In the genomic region with DNA sequence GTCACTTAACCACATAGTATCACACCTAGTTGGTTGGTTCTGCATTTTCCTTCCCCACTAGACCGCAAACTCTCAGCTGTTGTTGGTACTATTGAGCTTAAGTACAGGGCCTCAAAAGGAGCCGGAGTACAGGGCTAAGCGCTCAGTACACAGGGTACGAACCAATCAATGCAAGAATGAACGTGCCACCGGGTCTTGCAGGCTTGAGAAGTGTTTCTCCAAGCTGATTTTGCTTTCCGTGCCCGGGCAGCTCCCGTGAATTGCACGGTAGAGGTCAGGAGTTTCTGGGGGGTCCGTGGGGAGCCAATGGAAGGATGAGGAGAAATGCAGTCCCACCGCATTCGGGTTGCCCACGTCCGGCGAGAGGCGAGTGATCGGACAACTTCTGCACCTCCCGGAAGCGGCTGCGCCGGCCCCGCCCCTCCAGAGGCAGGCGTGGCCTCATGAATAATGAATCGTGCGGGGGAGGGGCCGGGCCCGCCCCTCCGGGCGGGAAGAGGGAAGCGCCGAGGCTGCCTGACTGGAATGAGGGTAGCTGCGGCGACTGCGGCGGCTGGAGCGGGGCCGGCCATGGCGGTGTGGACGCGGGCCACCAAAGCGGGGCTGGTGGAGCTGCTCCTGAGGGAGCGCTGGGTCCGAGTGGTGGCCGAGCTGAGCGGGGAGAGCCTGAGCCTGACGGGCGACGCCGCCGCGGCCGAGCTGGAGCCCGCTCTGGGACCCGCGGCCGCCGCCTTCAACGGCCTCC, we compare ENCODE assay signal across 8 cellular contexts. TPM values are rescaled to one million over a fixed set of nuclear protein-coding genes. Genes with fewer than 3 reads are reported as not detected.
DNase-seq lines count a peak whose midpoint lies in the region; ATAC-seq, FAIRE-seq and TF ChIP-seq lines count a peak whose summit lies in the region.

A gene (plus strand): TSS at position 523 of the 745 bp plus-strand sequence. CDS start 3 bp downstream, at position 526.

- peak within 1 kb of the TSS; percentile 98 for H3K27ac Mint-ChIP-seq in activated T-helper 17 cell treated with anti-CD3 and anti-CD28 coated beads, Interleukin-2, amount 50 U/mL, for 72 hours
- H3K27ac Mint-ChIP-seq in naive thymus-derived CD4-positive, alpha-beta T cell: peak within 1 kb of the TSS; percentile 89 to 99 (median 96)

- intact Hi-C loops in naive thymus-derived CD4-positive, alpha-beta T cell (cut with micrococcal nuclease): loop anchor here (1.0 to 5.0 kb wide), 10 partner anchors 21 to 648 kb away; a partner anchor contains a TSS

- peak within 1 kb of the TSS; percentile 64 for H3K27ac ChIP-seq in fibroblast of lung (ENCODE audit: insufficient read depth, low read length)
- H3K27ac ChIP-seq in naive thymus-derived CD4-positive, alpha-beta T cell (ENCODE audit: low read depth, low read length): peak within 1 kb of the TSS; percentile 77

- TF ChIP-seq RAD21 in Ishikawa (IDR thresholded peaks at IDR 0.05; ENCODE audit: low read depth): no peak

- peaks cover 42% of the 10 kb centered on the region for H3K79me2 ChIP-seq in fibroblast of lung (ENCODE audit: control insufficient read depth, insufficient read depth, low read length)

- no peak for TF ChIP-seq CTCF in fibroblast of lung (conservative IDR thresholded peaks at IDR 0.05 in 1 of 2, IDR thresholded peaks at IDR 0.05 in 1 of 2; ENCODE audit: low read depth in 1 of 2, low read length in 2 of 2)

- no peak for FAIRE-seq in RCC 7860 (lab: Jason Lieb, UNC)

- H3K4me3 ChIP-seq in fibroblast of lung (replicated peaks in 1 of 4; ENCODE audit: control extremely low read depth in 1 of 4, insufficient read depth in 1 of 4, low read depth in 3 of 4, low read length in 4 of 4): peak within 1 kb of the TSS; percentile 76 to 91 (median 80)
- H3K4me3 ChIP-seq in naive thymus-derived CD4-positive, alpha-beta T cell (ENCODE audit: low read length): peak within 1 kb of the TSS; percentile 83

- TF ChIP-seq EP300 in Ishikawa (IDR thresholded peaks at IDR 0.05; ENCODE audit: borderline replicate concordance): peak; percentile 20; the same call in 1 of the 2 replicates

- H3K36me3 ChIP-seq in fibroblast of lung (ENCODE audit: control insufficient read depth, insufficient read depth, low read length): no peaks in the 10 kb centered on the region
- H3K36me3 ChIP-seq in naive thymus-derived CD4-positive, alpha-beta T cell (ENCODE audit: control insufficient read depth in 2 of 3, insufficient read depth in 3 of 3, low read length in 3 of 3): peaks cover 0 to 4% (median 0%) of the 10 kb centered on the region in 3 experiments

- peaks cover 31% of the 10 kb centered on the region for H3K4me1 Mint-ChIP-seq in activated T-helper 17 cell treated with anti-CD3 and anti-CD28 coated beads, Interleukin-2, amount 50 U/mL, for 72 hours
- H3K4me1 Mint-ChIP-seq in naive thymus-derived CD4-positive, alpha-beta T cell: peaks cover 23 to 46% (median 39%) of the 10 kb centered on the region in 7 donors

- peaks cover 4% of the 10 kb centered on the region for H3K36me3 Mint-ChIP-seq in activated T-helper 17 cell treated with anti-CD3 and anti-CD28 coated beads, Interleukin-2, amount 50 U/mL, for 72 hours (ENCODE audit: low read depth)
- peaks cover 0 to 12% (median 4%) of the 10 kb centered on the region in 5 donors for H3K36me3 Mint-ChIP-seq in naive thymus-derived CD4-positive, alpha-beta T cell

- DNase-seq in DMS53 treated with DMSO at 0.1 percent for 48 hours (lab: John Stamatoyannopoulos, UW; ENCODE audit: unreplicated experiment) (peak; percentile 63), RCC 7860 (ENCODE audit: low spot score) (peak; percentile 73), fibroblast of lung (ENCODE audit: low read depth in 2 of 2) (peak; percentile 84 to 85)
- DNase-seq in naive thymus-derived CD4-positive, alpha-beta T cell: peak; percentile 68 to 89 (median 78)
- DNase-seq in stimulated activated naive CD4-positive, alpha-beta T cell (lab: John Stamatoyannopoulos, UW): peak; percentile 60 to 85 (median 76)

- peak; percentile 83 for ATAC-seq in GM21529 (IDR thresholded peaks at IDR 0.05; ENCODE audit: unreplicated experiment)
- peak; percentile 84 for ATAC-seq in activated T-helper 17 cell treated with anti-CD3 and anti-CD28 coated beads, Interleukin-2, amount 50 U/mL, for 72 hours (replicated peaks)
- ATAC-seq in naive thymus-derived CD4-positive, alpha-beta T cell: peak; percentile 90

- H3K9me3 Mint-ChIP-seq in activated T-helper 17 cell treated with anti-CD3 and anti-CD28 coated beads, Interleukin-2, amount 50 U/mL, for 72 hours: no peaks in the 10 kb centered on the region
- peaks cover 0 to 1% (median 0%) of the 10 kb centered on the region in 11 donors for H3K9me3 Mint-ChIP-seq in naive thymus-derived CD4-positive, alpha-beta T cell

- peak within 1 kb of the TSS; percentile 78 for H3K9ac ChIP-seq in fibroblast of lung (ENCODE audit: insufficient read depth, low read length)

- H3K4me2 ChIP-seq in fibroblast of lung (ENCODE audit: extremely low read depth, insufficient read depth, low read length): peak within 1 kb of the TSS; percentile 86

- H2AFZ ChIP-seq in fibroblast of lung (ENCODE audit: low read length): peak within 1 kb of the TSS; percentile 65

- CTCF ChIA-PET in naive thymus-derived CD4-positive, alpha-beta T cell (lab: Charles Lee): interaction anchor here (1.0 kb wide), 1 partner anchor 62 kb away, joined by 4 read pairs; no protein-coding TSS in a partner anchor

- no peaks in the 10 kb centered on the region for H4K20me1 ChIP-seq in fibroblast of lung (ENCODE audit: control insufficient read depth, extremely low read depth, insufficient read depth, low read length)

- H3K27me3 ChIP-seq in fibroblast of lung (ENCODE audit: control insufficient read depth, insufficient read depth, low read length): no peaks in the 10 kb centered on the region
- H3K27me3 ChIP-seq in naive thymus-derived CD4-positive, alpha-beta T cell (ENCODE audit: control insufficient read depth in 2 of 2, insufficient read depth in 2 of 2, low read length in 2 of 2): no peaks in the 10 kb centered on the region

- peaks cover 14% of the 10 kb centered on the region for H3K4me1 ChIP-seq in fibroblast of lung (ENCODE audit: control insufficient read depth, extremely low read depth, insufficient read depth, low read length)
- H3K4me1 ChIP-seq in naive thymus-derived CD4-positive, alpha-beta T cell (ENCODE audit: control insufficient read depth in 2 of 2, insufficient read depth in 2 of 2, low read length in 2 of 2): peaks cover 13 to 32% of the 10 kb centered on the region in 2 donors

- H3K9me3 ChIP-seq in fibroblast of lung (ENCODE audit: control insufficient read depth, insufficient read depth, low read depth, low read length): no peaks in the 10 kb centered on the region
- H3K9me3 ChIP-seq in naive thymus-derived CD4-positive, alpha-beta T cell (ENCODE audit: control insufficient read depth in 2 of 3, low read length in 3 of 3): no peaks in the 10 kb centered on the region

- H3K4me3 Mint-ChIP-seq in activated T-helper 17 cell treated with anti-CD3 and anti-CD28 coated beads, Interleukin-2, amount 50 U/mL, for 72 hours: peak within 1 kb of the TSS; percentile 98
- H3K4me3 Mint-ChIP-seq in naive thymus-derived CD4-positive, alpha-beta T cell: peak within 1 kb of the TSS; percentile 88 to 100 (median 99)

- H3K27me3 Mint-ChIP-seq in activated T-helper 17 cell treated with anti-CD3 and anti-CD28 coated beads, Interleukin-2, amount 50 U/mL, for 72 hours: no peaks in the 10 kb centered on the region
- no peaks in the 10 kb centered on the region for H3K27me3 Mint-ChIP-seq in naive thymus-derived CD4-positive, alpha-beta T cell

- POLR2A ChIA-PET in naive thymus-derived CD4-positive, alpha-beta T cell (lab: Charles Lee): interaction anchor here (0.6 to 1.6 kb wide), 7 partner anchors 17 to 143 kb away, joined by 3 to 8 read pairs (median 3); a partner anchor contains a TSS

TF ChIP-seq in Ishikawa, 13 proteins besides CTCF, POLR2A, EP300 and RAD21 (continues in another document):
- TF ChIP-seq, protein P1, sequence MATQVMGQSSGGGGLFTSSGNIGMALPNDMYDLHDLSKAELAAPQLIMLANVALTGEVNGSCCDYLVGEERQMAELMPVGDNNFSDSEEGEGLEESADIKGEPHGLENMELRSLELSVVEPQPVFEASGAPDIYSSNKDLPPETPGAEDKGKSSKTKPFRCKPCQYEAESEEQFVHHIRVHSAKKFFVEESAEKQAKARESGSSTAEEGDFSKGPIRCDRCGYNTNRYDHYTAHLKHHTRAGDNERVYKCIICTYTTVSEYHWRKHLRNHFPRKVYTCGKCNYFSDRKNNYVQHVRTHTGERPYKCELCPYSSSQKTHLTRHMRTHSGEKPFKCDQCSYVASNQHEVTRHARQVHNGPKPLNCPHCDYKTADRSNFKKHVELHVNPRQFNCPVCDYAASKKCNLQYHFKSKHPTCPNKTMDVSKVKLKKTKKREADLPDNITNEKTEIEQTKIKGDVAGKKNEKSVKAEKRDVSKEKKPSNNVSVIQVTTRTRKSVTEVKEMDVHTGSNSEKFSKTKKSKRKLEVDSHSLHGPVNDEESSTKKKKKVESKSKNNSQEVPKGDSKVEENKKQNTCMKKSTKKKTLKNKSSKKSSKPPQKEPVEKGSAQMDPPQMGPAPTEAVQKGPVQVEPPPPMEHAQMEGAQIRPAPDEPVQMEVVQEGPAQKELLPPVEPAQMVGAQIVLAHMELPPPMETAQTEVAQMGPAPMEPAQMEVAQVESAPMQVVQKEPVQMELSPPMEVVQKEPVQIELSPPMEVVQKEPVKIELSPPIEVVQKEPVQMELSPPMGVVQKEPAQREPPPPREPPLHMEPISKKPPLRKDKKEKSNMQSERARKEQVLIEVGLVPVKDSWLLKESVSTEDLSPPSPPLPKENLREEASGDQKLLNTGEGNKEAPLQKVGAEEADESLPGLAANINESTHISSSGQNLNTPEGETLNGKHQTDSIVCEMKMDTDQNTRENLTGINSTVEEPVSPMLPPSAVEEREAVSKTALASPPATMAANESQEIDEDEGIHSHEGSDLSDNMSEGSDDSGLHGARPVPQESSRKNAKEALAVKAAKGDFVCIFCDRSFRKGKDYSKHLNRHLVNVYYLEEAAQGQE (IDR thresholded peaks at IDR 0.05; ENCODE audit: low read depth): 0 out of 2 replicates have a peak, but pooled peaks have one; percentile 6
- TF ChIP-seq, protein P2, sequence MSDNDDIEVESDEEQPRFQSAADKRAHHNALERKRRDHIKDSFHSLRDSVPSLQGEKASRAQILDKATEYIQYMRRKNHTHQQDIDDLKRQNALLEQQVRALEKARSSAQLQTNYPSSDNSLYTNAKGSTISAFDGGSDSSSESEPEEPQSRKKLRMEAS (IDR thresholded peaks at IDR 0.05): peak; percentile 61; the same call in 1 of the 2 replicates
- no peak for TF ChIP-seq CREB1 (IDR thresholded peaks at IDR 0.05; ENCODE audit: low read depth)
- peak; percentile 73 for TF ChIP-seq YY1 (IDR thresholded peaks at IDR 0.05; ENCODE audit: low read depth)
- TF ChIP-seq TEAD4 (IDR thresholded peaks at IDR 0.05): no peak

RNA-seq across cellular contexts. Expression of the gene that starts here (rescaled TPM):
- total RNA-seq in activated T-helper 17 cell treated with anti-CD3 and anti-CD28 coated beads, Interleukin-2, amount 50 U/mL, for 72 hours: 10 to 100 TPM; 21.0 to 22.9 TPM
- total RNA-seq in fibroblast of lung: 39.5 and 63.3 TPM in 2 replicates
- polyA plus RNA-seq in fibroblast of lung: 45.3 and 51.8 TPM in 2 replicates
- 19.3 and 26.0 TPM in 2 replicates for polyA plus RNA-seq in fibroblast of lung (2012)
- polyA minus RNA-seq in fibroblast of lung (ENCODE audit: low replicate concordance): 93.2 and 146 TPM in 2 replicates
- total RNA-seq in naive thymus-derived CD4-positive, alpha-beta T cell: 10 to 100 TPM in 4 of 5 experiments, 1 to 10 TPM in 1; 9.7 to 16.4 (median 12.1) TPM
- 1 to 10 TPM; 3.0 to 6.2 TPM for polyA plus RNA-seq in naive thymus-derived CD4-positive, alpha-beta T cell

Comparison
In these comparisons a context has a peak if more than half of its experiments do, and no peak if none do; other contexts are left out.
1. Peak in every context shown above with its lines: DNase-seq, ATAC-seq, H3K4me3 ChIP-seq and H3K27ac ChIP-seq.